ENCODE assay signal across 14 cellular contexts in genomic region chr12:106981781-106982180, GRCh38.
"Had no signal": no experiment of that assay in that cellular context is flagged by ENCODE, and none has a peak within 500 bp of the region (broad histone marks: within the 10 kb centered on the region; RNA-seq: fewer than 3 reads in every experiment).

No MANE protein-coding gene starts in this region.

- H3K9me3 Mint-ChIP-seq: mesothelial cell of epicardium; T-helper 2 cell treated with Interferon-gamma antibody and Interleukin-4, amounts not matched to agents 5 μg/mL and 100 μg/mL, for 36 hours had no signal

- DNase-seq: activated CD4-positive, alpha-beta T cell treated with anti-CD3 and anti-CD28 coated beads for 1 hour; activated CD4-positive, alpha-beta T cell treated with anti-CD3 and anti-CD28 coated beads, Interleukin-2, amount 50 U/mL, for 48 hours; activated naive CD4-positive, alpha-beta T cell; dermis blood vessel endothelial cell; gastrocnemius medialis; kidney; left ventricle myocardium superior; SJCRH30; small intestine; trophoblast cell had no signal

- FAIRE-seq: kidney, small intestine had no signal

- ATAC-seq: gastrocnemius medialis, left ventricle myocardium superior had no signal

- H3K4me3 ChIP-seq: gastrocnemius medialis, right atrium auricular region, SJCRH30 had no signal

- H3K27ac Mint-ChIP-seq: mesothelial cell of epicardium; T-helper 2 cell treated with Interferon-gamma antibody and Interleukin-4, amounts not matched to agents 5 μg/mL and 100 μg/mL, for 36 hours had no signal

- H3K4me3 Mint-ChIP-seq: central memory CD8-positive, alpha-beta T cell; mesothelial cell of epicardium; T-helper 2 cell treated with Interferon-gamma antibody and Interleukin-4, amounts not matched to agents 5 μg/mL and 100 μg/mL, for 36 hours had no signal

- H3K27me3 Mint-ChIP-seq: central memory CD8-positive, alpha-beta T cell had no signal
